7 cellular contexts compared by ENCODE assay signal in the genomic region with DNA sequence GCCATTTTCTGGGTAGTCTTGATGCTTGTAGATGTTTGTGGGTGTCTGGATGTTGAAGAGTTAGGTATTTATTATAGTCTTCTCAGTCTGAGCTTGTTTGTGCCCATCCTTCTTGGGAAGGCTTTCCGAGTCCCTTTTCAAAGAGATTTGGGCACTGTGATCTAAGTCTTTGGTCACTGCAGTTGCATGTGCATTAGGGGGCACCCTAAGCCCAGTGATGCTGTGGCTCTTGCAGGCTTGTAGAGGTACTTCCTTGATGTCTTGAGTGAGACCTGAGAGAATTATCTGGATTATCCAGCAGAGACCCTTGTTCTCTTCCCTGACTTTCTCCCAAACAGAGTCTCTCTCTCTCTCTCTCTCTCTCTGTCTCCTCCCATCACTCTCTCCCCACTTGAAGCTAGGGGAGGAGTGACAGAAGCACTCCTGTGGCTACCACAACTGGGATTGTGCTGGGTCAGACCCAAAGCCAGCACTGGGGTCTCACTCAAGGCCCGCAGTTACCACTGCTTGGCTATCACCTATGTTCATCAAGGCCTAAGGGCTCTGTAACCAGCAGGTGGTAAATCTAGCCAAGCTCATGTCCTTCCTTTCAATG.
A peak's percentile ranks its signal among the peaks of the same experiment; 100 is the strongest.
DNase-seq lines count a peak whose midpoint lies in the region; ATAC-seq and TF ChIP-seq lines count a peak whose summit lies in the region.

No MANE protein-coding gene starts in this region.

- H3K4me3 ChIP-seq in GM06990 (replicated peaks; ENCODE audit: low read depth, low read length), result no peak overlapping the region
- no peak overlapping the region for H3K4me3 ChIP-seq in PC-3 (ENCODE audit: low read length)
- H3K4me3 ChIP-seq in lung, result no peak overlapping the region

- no peaks in the 10 kb centered on the region for H3K79me2 ChIP-seq in H9 (ENCODE audit: insufficient read depth, low read length)
- H3K79me2 ChIP-seq in PC-3 (ENCODE audit: low read length), result no peaks in the 10 kb centered on the region

- H3K9me3 ChIP-seq in H9 (ENCODE audit: control insufficient read depth, low read depth, low read length), result no peaks in the 10 kb centered on the region
- H3K9me3 ChIP-seq in PC-3 (ENCODE audit: low read length), result no peaks in the 10 kb centered on the region
- H3K9me3 ChIP-seq in lung (ENCODE audit: control insufficient read depth in 2 of 2, insufficient read depth in 1 of 2, low read length in 1 of 2), result no peaks in the 10 kb centered on the region

- H3K23ac ChIP-seq in H9 (ENCODE audit: insufficient read length, low read depth, low read length), result no peak overlapping the region

- WGBS in H9 (ENCODE audit: extremely low coverage, insufficient read length, low lambda C conversion rate), result no CpG with 5 or more reads among the region's 2 CpGs
- WGBS in lung, 2 donors, result 84 to 91% methylated on average over 2 of the region's 2 CpGs

- no peak overlapping the region for H2AFZ ChIP-seq in H9 (ENCODE audit: low read length)
- H2AFZ ChIP-seq in PC-3 (ENCODE audit: low read length), result no peak overlapping the region

- H3T11ph ChIP-seq in H9 (ENCODE audit: low read length), result no peak overlapping the region

- no peak overlapping the region for H3K4me2 ChIP-seq in H9 (ENCODE audit: insufficient read depth, insufficient read length, low read length)
- no peak overlapping the region for H3K4me2 ChIP-seq in PC-3 (ENCODE audit: low read length)

- H4K91ac ChIP-seq in H9 (ENCODE audit: insufficient read length, low read depth, low read length), result no peak overlapping the region

- POLR2A ChIA-PET in PC-3 (lab: Charles Lee; ENCODE audit: unreplicated experiment), result interaction anchor here (0.6 kb wide), 1 partner anchor 680 kb away, joined by 5 read pairs; no protein-coding TSS in a partner anchor

- no peaks in the 10 kb centered on the region for H3F3A ChIP-seq in PC-3 (ENCODE audit: low read length, unreplicated experiment)

- H4K20me1 ChIP-seq in H9 (ENCODE audit: control insufficient read depth, insufficient read depth, insufficient read length) (no peaks in the 10 kb centered on the region), PC-3 (ENCODE audit: low read length) (no peaks in the 10 kb centered on the region)

- H2BK12ac ChIP-seq in H9 (ENCODE audit: insufficient read length, low read depth, low read length), result no peak overlapping the region

- H3K9me3 Mint-ChIP-seq in H9, result peaks cover 8 to 11% of the 10 kb centered on the region in 2 experiments; a peak in 4 of 5 replicates
- peaks cover 19% of the 10 kb centered on the region for H3K9me3 Mint-ChIP-seq in activated T-cell treated with anti-CD3 and anti-CD28 coated beads, Interleukin-2, amount 50 U/mL, for 4 hours

- CTCF ChIA-PET in PC-3 (lab: Charles Lee), result interaction anchor here (0.5 to 0.6 kb wide), 3 partner anchors 231 to 385 kb away, joined by 3 to 4 read pairs (median 3); no protein-coding TSS in a partner anchor

- no peak overlapping the region for H2BK120ac ChIP-seq in H9 (ENCODE audit: low read depth, low read length, poor library complexity, severe bottlenecking)

- H3K27me3 Mint-ChIP-seq in H9 (ENCODE audit: low read depth), result no peaks in the 10 kb centered on the region; the same call in 1 of the 2 replicates
- H3K27me3 Mint-ChIP-seq in activated T-cell treated with anti-CD3 and anti-CD28 coated beads, Interleukin-2, amount 50 U/mL, for 4 hours (ENCODE audit: low read depth), result no peaks in the 10 kb centered on the region

- H3K4ac ChIP-seq in H9 (ENCODE audit: low read depth, low read length), result no peak overlapping the region

- no peak overlapping the region for H3K27ac Mint-ChIP-seq in H9

- H3K36me3 Mint-ChIP-seq in H9 (ENCODE audit: insufficient read depth in 1 of 3, low read depth in 3 of 3), result peaks cover 0 to 12% (median 5%) of the 10 kb centered on the region in 3 experiments; a peak in 3 of 7 replicates
- H3K36me3 Mint-ChIP-seq in activated T-cell treated with anti-CD3 and anti-CD28 coated beads, Interleukin-2, amount 50 U/mL, for 4 hours (ENCODE audit: insufficient read depth), result no peaks in the 10 kb centered on the region

- H4K5ac ChIP-seq in H9 (ENCODE audit: insufficient read length, low read depth, low read length), result no peak overlapping the region

- H3K56ac ChIP-seq in H9 (ENCODE audit: insufficient read length, low read depth, low read length), result no peak overlapping the region

- H4K8ac ChIP-seq in H9 (replicated peaks; ENCODE audit: insufficient read length, low read depth, low read length), result no peak overlapping the region

- no peak overlapping the region for H2AK5ac ChIP-seq in H9 (ENCODE audit: insufficient read length, low read length)

- H3K14ac ChIP-seq in H9 (ENCODE audit: insufficient read depth, low read length), result no peak overlapping the region

- no TSS peak for BruUV-seq in PC-3 (replicated peaks; lab: Mats Ljungman, UMichigan)

- H2BK20ac ChIP-seq in H9 (ENCODE audit: low read depth, low read length, poor library complexity, severe bottlenecking), result no peak overlapping the region

- H3K36me3 ChIP-seq in GM06990 (ENCODE audit: control insufficient read depth, insufficient read depth, low read length), result no peaks in the 10 kb centered on the region
- H3K36me3 ChIP-seq in PC-3 (ENCODE audit: low read depth, low read length), result no peaks in the 10 kb centered on the region
- no peaks in the 10 kb centered on the region for H3K36me3 ChIP-seq in lung (ENCODE audit: control insufficient read depth in 2 of 2, insufficient read depth in 2 of 2, low read length in 2 of 2)

- H3K27ac ChIP-seq in H9 (ENCODE audit: insufficient read length, low read depth, low read length), result no peak overlapping the region
- H3K27ac ChIP-seq in PC-3 (ENCODE audit: low read length), result no peak overlapping the region
- no peak overlapping the region for H3K27ac ChIP-seq in lung (ENCODE audit: low read depth in 1 of 2, low read length in 1 of 2)

- H3K9me2 ChIP-seq in PC-3 (replicated peaks; ENCODE audit: low read length), result no peaks in the 10 kb centered on the region

- ATAC-seq in PC-3 (peak; percentile 95), lung (ENCODE audit: insufficient read depth, low FRiP score) (peak; percentile 72), GM21528 (IDR thresholded peaks at IDR 0.05; ENCODE audit: low FRiP score, unreplicated experiment) (no peak)
- no peak for ATAC-seq in activated T-cell treated with anti-CD3 and anti-CD28 coated beads, Interleukin-2, amount 50 U/mL, for 4 hours

- no peaks in the 10 kb centered on the region for H3K4me1 ChIP-seq in H9 (ENCODE audit: insufficient read depth, low read length)
- 0 out of 2 replicates have a peak, but pooled peaks cover 4% of the 10 kb centered on the region for H3K4me1 ChIP-seq in PC-3 (ENCODE audit: insufficient read depth, low read length)
- peaks cover 2 to 4% of the 10 kb centered on the region in 2 donors for H3K4me1 ChIP-seq in lung (ENCODE audit: control insufficient read depth in 2 of 2, insufficient read depth in 2 of 2, low read length in 2 of 2)

- H3K9ac ChIP-seq in H9 (ENCODE audit: extremely low read depth, insufficient read length, low read length) (no peak overlapping the region), PC-3 (ENCODE audit: low read length) (no peak overlapping the region)

- no peak overlapping the region for H2BK15ac ChIP-seq in H9 (ENCODE audit: low read depth, low read length)

- no peaks in the 10 kb centered on the region for H3K27me3 ChIP-seq in GM06990 (replicated peaks; ENCODE audit: control insufficient read depth, insufficient read depth, low read length)
- H3K27me3 ChIP-seq in H9 (ENCODE audit: insufficient read depth, low read length), result no peaks in the 10 kb centered on the region
- H3K27me3 ChIP-seq in PC-3 (ENCODE audit: low read length), result no peaks in the 10 kb centered on the region
- H3K27me3 ChIP-seq in lung (ENCODE audit: control insufficient read depth, insufficient read depth), result no peaks in the 10 kb centered on the region

- TF ChIP-seq CTCF in GM06990 (IDR thresholded peaks at IDR 0.05; ENCODE audit: insufficient read depth, low read length, poor library complexity, severe bottlenecking) (peak; percentile 82), H9 (conservative IDR thresholded peaks at IDR 0.05) (peak; percentile 85), PC-3 (conservative IDR thresholded peaks at IDR 0.05; ENCODE audit: low read depth, low read length) (peak; percentile 91), lung (IDR thresholded peaks at IDR 0.05; ENCODE audit: control extremely low read depth, extremely low read depth) (peak; percentile 63)

- DNase-seq in GM06990 (ENCODE audit: extremely low read depth, insufficient read length) (peak; percentile 20), H9 (peak; percentile 79), PC-3 (peak; percentile 80), dermis microvascular lymphatic vessel endothelial cell (ENCODE audit: low read depth in 2 of 2) (peak; percentile 57 to 85), lung (ENCODE audit: low spot score) (peak; percentile 68)
- DNase-seq in activated T-cell treated with anti-CD3 and anti-CD28 coated beads, Interleukin-2, amount 50 U/mL, for 4 hours, result no peak

- no peak overlapping the region for H2BK5ac ChIP-seq in H9 (ENCODE audit: insufficient read length, low read length)

- no peak overlapping the region for H3K18ac ChIP-seq in H9 (ENCODE audit: insufficient read length, low read depth, low read length)

- no peak overlapping the region for H3K4me3 Mint-ChIP-seq in H9
- no peak overlapping the region for H3K4me3 Mint-ChIP-seq in activated T-cell treated with anti-CD3 and anti-CD28 coated beads, Interleukin-2, amount 50 U/mL, for 4 hours

- no peaks in the 10 kb centered on the region for H3K79me1 ChIP-seq in H9 (ENCODE audit: insufficient read depth, low read depth, low read length, poor library complexity, severe bottlenecking)

- H3K4me1 Mint-ChIP-seq in H9, result no peaks in the 10 kb centered on the region; a peak in 1 of 4 replicates
- no peaks in the 10 kb centered on the region for H3K4me1 Mint-ChIP-seq in activated T-cell treated with anti-CD3 and anti-CD28 coated beads, Interleukin-2, amount 50 U/mL, for 4 hours (ENCODE audit: low read depth)

- intact Hi-C loops in PC-3 (cut with micrococcal nuclease), result loop anchor here (1.0 to 2.0 kb wide), 4 partner anchors 126 to 387 kb away; no protein-coding TSS in a partner anchor

- H3K23me2 ChIP-seq in H9 (ENCODE audit: insufficient read length, low read depth, low read length, poor library complexity, severe bottlenecking), result no peaks in the 10 kb centered on the region

Comparison
In these comparisons a context has a peak if more than half of its experiments do, and no peak if none do; other contexts are left out.
1. ATAC-seq: peak in PC-3 (single experiment) and lung (single experiment); none in activated T-cell treated with anti-CD3 and anti-CD28 coated beads, Interleukin-2, amount 50 U/mL, for 4 hours (0 of 2) and GM21528 (single experiment).
2. Peak in every context shown above with its lines, with median percentiles within 50 percentile points of each other: CTCF ChIP-seq.